Comparison of ENCODE assay signal across 13 cellular contexts in the genomic region with DNA sequence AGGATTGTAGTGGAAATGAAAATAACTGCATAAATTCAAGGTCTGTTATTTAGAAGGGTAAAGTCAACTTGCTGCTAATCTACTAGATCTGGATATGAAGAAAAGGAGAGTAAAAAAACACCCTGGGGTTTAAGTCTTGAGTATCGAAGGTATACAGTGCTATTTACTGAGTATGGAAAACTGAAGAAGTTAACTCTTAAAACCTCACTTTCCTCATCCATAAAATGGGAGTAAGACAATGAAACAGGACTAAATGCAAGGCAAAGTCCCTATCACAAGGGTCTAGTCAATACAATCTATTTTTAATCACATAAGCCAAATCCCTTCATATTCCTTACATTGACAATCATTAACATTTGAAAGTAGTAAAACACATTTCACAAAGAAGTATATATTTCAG.
A peak's percentile ranks its signal among the peaks of the same experiment; 100 is the strongest.
DNase-seq lines count a peak whose midpoint lies in the region; ATAC-seq, FAIRE-seq and TF ChIP-seq lines count a peak whose summit lies in the region.
"Had no signal": no experiment of that assay in that cellular context is flagged by ENCODE, and none has a peak within 500 bp of the region (broad histone marks: within the 10 kb centered on the region; RNA-seq: fewer than 3 reads in every experiment).

No MANE protein-coding gene starts in this region.

- FAIRE-seq in GM19239 (lab: Jason Lieb, UNC): peak; percentile 60

- H3K4me3 ChIP-seq in AG04449 (ENCODE audit: low read depth, low read length) (peak overlapping the region; percentile 1), WERI-Rb-1 (ENCODE audit: low read depth, low read length) (peak overlapping the region; percentile 92), iPS-11a (ENCODE audit: low read depth, low read length) (peak overlapping the region; percentile 75)
- H3K4me3 ChIP-seq: tibial nerve had no signal

- H3K36me3 ChIP-seq in WERI-Rb-1: peaks cover 66% of the 10 kb centered on the region
- H3K36me3 ChIP-seq: tibial nerve had no signal

- ATAC-seq in GM19023 (IDR thresholded peaks at IDR 0.05; ENCODE audit: unreplicated experiment): no peak

- H3K27me3 ChIP-seq in WERI-Rb-1 (ENCODE audit: insufficient read depth, low read depth, severe bottlenecking): no peaks in the 10 kb centered on the region
- H3K27me3 ChIP-seq: tibial nerve had no signal

- CTCF ChIA-PET in AG04449 (lab: Yijun Ruan, JAX): interaction anchor here (1.1 kb wide), 1 partner anchor 33 kb away, joined by 5 read pairs; no protein-coding TSS in a partner anchor

- H3K9me3 ChIP-seq in WERI-Rb-1 (ENCODE audit: severe bottlenecking): no peaks in the 10 kb centered on the region
- H3K9me3 ChIP-seq: tibial nerve had no signal

- POLR2A ChIA-PET in AG04449 (lab: Yijun Ruan, JAX): no interaction called here

- no peak for DNase-seq in AG04449 (ENCODE audit: low read depth, low spot score)
- DNase-seq in GM19239 (ENCODE audit: insufficient read length, low spot score): no peak
- no peak for DNase-seq in WERI-Rb-1
- no peak for DNase-seq in SW 1271 (lab: John Stamatoyannopoulos, UW)
- DNase-seq in activated gamma-delta T cell (lab: John Stamatoyannopoulos, UW): no peak
- DNase-seq in superior temporal gyrus (ENCODE audit: extremely low spot score): no peak
- DNase-seq: activated CD8-positive, alpha-beta memory T cell treated with anti-CD3 and anti-CD28 coated beads, Interleukin-2, amount 50 U/mL, for 48 hours; DMS153; KG1; midbrain had no signal

- TF ChIP-seq CTCF in AG04449 (IDR thresholded peaks at IDR 0.05; ENCODE audit: insufficient read depth, low read length, missing control alignments): no peak
- TF ChIP-seq CTCF in WERI-Rb-1 (IDR thresholded peaks at IDR 0.05; ENCODE audit: low read depth, low read length): no peak

- peak overlapping the region; percentile 97 for H3K27ac ChIP-seq in WERI-Rb-1
- H3K27ac ChIP-seq: tibial nerve had no signal

Comparison
In these comparisons a context has a peak if more than half of its experiments do, and no peak if none do; other contexts are left out.
1. H3K4me3 ChIP-seq: peak in every context shown above with its lines; median percentile 92 in WERI-Rb-1; 75 in iPS-11a; 1 in AG04449.